ENCODE assay signal across 9 cellular contexts in the genomic region with DNA sequence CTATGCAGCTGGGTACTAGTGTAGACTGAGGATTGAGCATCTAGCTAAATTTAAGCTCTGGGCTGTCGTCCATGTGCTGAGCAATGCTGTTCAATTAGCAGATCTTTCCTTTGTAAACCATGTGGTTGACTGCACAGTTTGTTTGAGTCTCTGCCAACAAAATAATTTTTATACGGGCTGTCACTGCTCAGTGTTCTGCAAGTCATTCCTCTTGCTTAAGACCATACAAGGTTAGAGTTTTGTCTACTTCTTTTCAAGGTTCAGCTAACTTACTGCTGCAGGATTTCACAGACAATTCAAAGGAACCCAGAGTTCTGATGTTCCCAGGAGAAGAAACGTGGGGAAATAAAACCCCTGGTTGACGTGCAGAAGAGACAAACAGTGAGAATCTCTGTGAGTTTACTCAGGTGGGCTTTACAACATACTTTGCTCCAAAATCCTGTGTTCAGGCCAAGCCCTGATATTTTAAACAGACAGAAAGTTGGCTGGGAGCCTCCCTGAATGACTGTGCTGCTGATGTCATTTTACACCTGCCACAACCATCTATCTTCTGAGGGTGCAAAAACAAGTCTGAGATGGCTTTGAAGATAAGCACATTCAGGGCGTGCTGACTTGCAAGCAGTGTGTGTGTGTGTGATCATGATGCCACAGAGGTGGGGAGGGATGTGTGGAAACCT.
A peak's percentile ranks its signal among the peaks of the same experiment; 100 is the strongest.
DNase-seq lines count a peak whose midpoint lies in the region; ATAC-seq and TF ChIP-seq lines count a peak whose summit lies in the region.
"Had no signal": no experiment of that assay in that cellular context is flagged by ENCODE, and none has a peak within 500 bp of the region (broad histone marks: within the 10 kb centered on the region; RNA-seq: fewer than 3 reads in every experiment).

No MANE protein-coding gene starts in this region.

- H3K9me3 Mint-ChIP-seq in chondrocyte (ENCODE audit: low read depth) = no peaks in the 10 kb centered on the region

- DNase-seq in ELR (ENCODE audit: low read depth) (peak; percentile 67), NCI-H774 (lab: John Stamatoyannopoulos, UW) (peak; percentile 11), chondrocyte (ENCODE audit: low spot score) (no peak), medulla oblongata (ENCODE audit: extremely low spot score) (peak; percentile 47), retina (no peak)
- DNase-seq in effector CD8-positive, alpha-beta T cell (lab: John Stamatoyannopoulos, UW) = no peak

- H3K27me3 Mint-ChIP-seq in chondrocyte (ENCODE audit: low read depth) = no peaks in the 10 kb centered on the region

- peak overlapping the region; percentile 80 for H3K27ac Mint-ChIP-seq in chondrocyte (ENCODE audit: unreplicated experiment)
- H3K27ac Mint-ChIP-seq: IgD-negative memory B cell had no signal

- ATAC-seq in GM19463 (IDR thresholded peaks at IDR 0.05; ENCODE audit: unreplicated experiment) (no peak), GM21786 (IDR thresholded peaks at IDR 0.05; ENCODE audit: unreplicated experiment) (no peak)

- peaks cover 31% of the 10 kb centered on the region for H3K4me1 Mint-ChIP-seq in chondrocyte (ENCODE audit: low read depth)
- H3K4me1 Mint-ChIP-seq: IgD-negative memory B cell had no signal

- TF ChIP-seq CTCF in chondrocyte (IDR thresholded peaks at IDR 0.05) = no peak

- no peaks in the 10 kb centered on the region for H3K36me3 Mint-ChIP-seq in chondrocyte (ENCODE audit: low read depth)
- H3K36me3 Mint-ChIP-seq: IgD-negative memory B cell had no signal

- H3K4me3 Mint-ChIP-seq in chondrocyte (ENCODE audit: unreplicated experiment) = no peak overlapping the region
- H3K4me3 Mint-ChIP-seq: IgD-negative memory B cell had no signal

Comparison
In these comparisons a context has a peak if more than half of its experiments do, and no peak if none do; other contexts are left out.
1. DNase-seq: peak in ELR (single experiment), NCI-H774 (single experiment) and medulla oblongata (single experiment); none in chondrocyte (single experiment), retina (single experiment) and effector CD8-positive, alpha-beta T cell (single experiment).